In the genomic region with DNA sequence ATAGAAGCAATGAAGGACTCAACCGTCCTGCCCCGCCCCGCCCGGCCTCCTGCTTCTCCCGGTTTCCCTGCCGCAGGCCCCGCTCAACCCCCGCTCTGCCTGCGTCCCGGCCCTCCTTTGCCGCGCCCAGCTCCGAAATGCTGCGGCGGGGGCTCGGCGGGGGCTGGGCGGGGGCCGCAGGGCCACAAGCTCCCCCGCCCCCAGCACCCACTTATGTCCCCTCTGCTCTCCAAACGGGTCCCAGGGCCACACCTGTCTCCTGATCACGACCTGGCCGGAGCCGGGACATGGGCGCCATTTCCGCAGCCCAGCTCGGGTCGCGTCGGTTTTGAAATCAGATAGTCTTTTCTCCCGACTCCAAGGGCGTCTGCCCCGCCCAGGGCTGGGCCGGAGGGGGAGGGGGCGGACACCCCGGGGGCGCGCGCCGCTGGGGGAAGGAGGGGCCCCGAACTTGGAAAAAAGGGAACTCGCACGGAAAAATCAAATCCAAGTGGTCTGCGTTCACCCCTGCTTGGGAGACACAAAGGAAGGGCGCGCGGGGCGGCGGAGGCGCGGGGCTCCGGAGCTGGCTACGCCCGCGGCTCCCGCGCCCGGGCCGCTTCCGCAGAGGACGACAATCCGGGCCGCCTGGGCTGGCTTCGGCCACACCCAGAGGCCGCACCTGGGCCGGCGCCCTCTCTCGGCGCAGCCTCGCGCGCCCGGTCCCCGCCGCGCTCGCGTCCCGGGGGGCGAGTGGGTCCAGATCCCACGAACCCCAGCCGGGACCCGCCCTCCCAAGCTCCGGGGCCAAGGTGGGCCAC, we compare ENCODE assay signal across 1 cellular context.
TF ChIP-seq lines count a peak whose summit lies in the region.

No MANE protein-coding gene starts in this region.

TF ChIP-seq in HEK293, 187 proteins besides CTCF, POLR2A, EP300 and RAD21 (continued from another document):
- TF ChIP-seq, protein P1, sequence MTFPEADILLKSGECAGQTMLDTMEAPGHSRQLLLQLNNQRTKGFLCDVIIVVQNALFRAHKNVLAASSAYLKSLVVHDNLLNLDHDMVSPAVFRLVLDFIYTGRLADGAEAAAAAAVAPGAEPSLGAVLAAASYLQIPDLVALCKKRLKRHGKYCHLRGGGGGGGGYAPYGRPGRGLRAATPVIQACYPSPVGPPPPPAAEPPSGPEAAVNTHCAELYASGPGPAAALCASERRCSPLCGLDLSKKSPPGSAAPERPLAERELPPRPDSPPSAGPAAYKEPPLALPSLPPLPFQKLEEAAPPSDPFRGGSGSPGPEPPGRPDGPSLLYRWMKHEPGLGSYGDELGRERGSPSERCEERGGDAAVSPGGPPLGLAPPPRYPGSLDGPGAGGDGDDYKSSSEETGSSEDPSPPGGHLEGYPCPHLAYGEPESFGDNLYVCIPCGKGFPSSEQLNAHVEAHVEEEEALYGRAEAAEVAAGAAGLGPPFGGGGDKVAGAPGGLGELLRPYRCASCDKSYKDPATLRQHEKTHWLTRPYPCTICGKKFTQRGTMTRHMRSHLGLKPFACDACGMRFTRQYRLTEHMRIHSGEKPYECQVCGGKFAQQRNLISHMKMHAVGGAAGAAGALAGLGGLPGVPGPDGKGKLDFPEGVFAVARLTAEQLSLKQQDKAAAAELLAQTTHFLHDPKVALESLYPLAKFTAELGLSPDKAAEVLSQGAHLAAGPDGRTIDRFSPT (tag by site-specific recombination; IDR thresholded peaks at IDR 0.05): no peak
- TF ChIP-seq, protein P2, sequence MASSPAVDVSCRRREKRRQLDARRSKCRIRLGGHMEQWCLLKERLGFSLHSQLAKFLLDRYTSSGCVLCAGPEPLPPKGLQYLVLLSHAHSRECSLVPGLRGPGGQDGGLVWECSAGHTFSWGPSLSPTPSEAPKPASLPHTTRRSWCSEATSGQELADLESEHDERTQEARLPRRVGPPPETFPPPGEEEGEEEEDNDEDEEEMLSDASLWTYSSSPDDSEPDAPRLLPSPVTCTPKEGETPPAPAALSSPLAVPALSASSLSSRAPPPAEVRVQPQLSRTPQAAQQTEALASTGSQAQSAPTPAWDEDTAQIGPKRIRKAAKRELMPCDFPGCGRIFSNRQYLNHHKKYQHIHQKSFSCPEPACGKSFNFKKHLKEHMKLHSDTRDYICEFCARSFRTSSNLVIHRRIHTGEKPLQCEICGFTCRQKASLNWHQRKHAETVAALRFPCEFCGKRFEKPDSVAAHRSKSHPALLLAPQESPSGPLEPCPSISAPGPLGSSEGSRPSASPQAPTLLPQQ (tag by site-specific recombination; IDR thresholded peaks at IDR 0.05): peak; percentile 29; the same call in 1 of the 2 replicates
- TF ChIP-seq, protein P3, sequence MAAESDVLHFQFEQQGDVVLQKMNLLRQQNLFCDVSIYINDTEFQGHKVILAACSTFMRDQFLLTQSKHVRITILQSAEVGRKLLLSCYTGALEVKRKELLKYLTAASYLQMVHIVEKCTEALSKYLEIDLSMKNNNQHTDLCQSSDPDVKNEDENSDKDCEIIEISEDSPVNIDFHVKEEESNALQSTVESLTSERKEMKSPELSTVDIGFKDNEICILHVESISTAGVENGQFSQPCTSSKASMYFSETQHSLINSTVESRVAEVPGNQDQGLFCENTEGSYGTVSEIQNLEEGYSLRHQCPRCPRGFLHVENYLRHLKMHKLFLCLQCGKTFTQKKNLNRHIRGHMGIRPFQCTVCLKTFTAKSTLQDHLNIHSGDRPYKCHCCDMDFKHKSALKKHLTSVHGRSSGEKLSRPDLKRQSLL (tag by site-specific recombination; IDR thresholded peaks at IDR 0.05): peak; percentile 61; the same call in 1 of the 2 replicates
- TF ChIP-seq ZSCAN16 (tag by site-specific recombination; IDR thresholded peaks at IDR 0.05) (no peak), ZNF266 (tag by site-specific recombination; IDR thresholded peaks at IDR 0.05; ENCODE audit: low read depth) (no peak), ZNF610 (tag by site-specific recombination; IDR thresholded peaks at IDR 0.05; ENCODE audit: borderline replicate concordance) (no peak), ZFHX2 (tag by site-specific recombination; conservative IDR thresholded peaks at IDR 0.05) (peak; percentile 84), ZFP41 (tag by site-specific recombination; IDR thresholded peaks at IDR 0.05; ENCODE audit: borderline replicate concordance) (no peak), GLIS2 (tag by site-specific recombination; IDR thresholded peaks at IDR 0.05) (peak; percentile 49), BCL11B (tag by site-specific recombination; IDR thresholded peaks at IDR 0.05; ENCODE audit: low read depth) (0 out of 2 replicates have a peak, but pooled peaks have one; percentile 48), TCF7L2 (IDR thresholded peaks at IDR 0.05; ENCODE audit: borderline replicate concordance, low read depth, low read length) (no peak), ZNF776 (tag by site-specific recombination; IDR thresholded peaks at IDR 0.05; ENCODE audit: borderline replicate concordance) (no peak), ZNF169 (tag by site-specific recombination; IDR thresholded peaks at IDR 0.05) (no peak), ZNF785 (tag by site-specific recombination; IDR thresholded peaks at IDR 0.05) (no peak), ZNF221 (tag by site-specific recombination; IDR thresholded peaks at IDR 0.05; ENCODE audit: borderline replicate concordance) (no peak), ZNF664 (tag by site-specific recombination; IDR thresholded peaks at IDR 0.05) (no peak), ZNF292 (tag by site-specific recombination; IDR thresholded peaks at IDR 0.05; ENCODE audit: borderline replicate concordance, low read depth) (no peak), ZNF324 (tag by site-specific recombination; IDR thresholded peaks at IDR 0.05) (peak; percentile 14; the same call in 1 of the 2 replicates), ZNF48 (tag by site-specific recombination; IDR thresholded peaks at IDR 0.05) (no peak), ZNF501 (tag by site-specific recombination; IDR thresholded peaks at IDR 0.05) (0 out of 2 replicates have a peak, but pooled peaks have one; percentile 11)
- TF ChIP-seq, protein P4, sequence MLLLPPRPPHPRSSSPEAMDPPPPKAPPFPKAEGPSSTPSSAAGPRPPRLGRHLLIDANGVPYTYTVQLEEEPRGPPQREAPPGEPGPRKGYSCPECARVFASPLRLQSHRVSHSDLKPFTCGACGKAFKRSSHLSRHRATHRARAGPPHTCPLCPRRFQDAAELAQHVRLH (tag by site-specific recombination; IDR thresholded peaks at IDR 0.05): no peak
- TF ChIP-seq, protein P5, sequence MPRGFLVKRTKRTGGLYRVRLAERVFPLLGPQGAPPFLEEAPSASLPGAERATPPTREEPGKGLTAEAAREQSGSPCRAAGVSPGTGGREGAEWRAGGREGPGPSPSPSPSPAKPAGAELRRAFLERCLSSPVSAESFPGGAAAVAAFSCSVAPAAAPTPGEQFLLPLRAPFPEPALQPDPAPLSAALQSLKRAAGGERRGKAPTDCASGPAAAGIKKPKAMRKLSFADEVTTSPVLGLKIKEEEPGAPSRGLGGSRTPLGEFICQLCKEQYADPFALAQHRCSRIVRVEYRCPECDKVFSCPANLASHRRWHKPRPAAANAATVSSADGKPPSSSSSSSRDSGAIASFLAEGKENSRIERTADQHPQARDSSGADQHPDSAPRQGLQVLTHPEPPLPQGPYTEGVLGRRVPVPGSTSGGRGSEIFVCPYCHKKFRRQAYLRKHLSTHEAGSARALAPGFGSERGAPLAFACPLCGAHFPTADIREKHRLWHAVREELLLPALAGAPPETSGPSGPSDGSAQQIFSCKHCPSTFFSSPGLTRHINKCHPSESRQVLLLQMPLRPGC (tag by site-specific recombination; IDR thresholded peaks at IDR 0.05): no peak
- TF ChIP-seq, protein P6, sequence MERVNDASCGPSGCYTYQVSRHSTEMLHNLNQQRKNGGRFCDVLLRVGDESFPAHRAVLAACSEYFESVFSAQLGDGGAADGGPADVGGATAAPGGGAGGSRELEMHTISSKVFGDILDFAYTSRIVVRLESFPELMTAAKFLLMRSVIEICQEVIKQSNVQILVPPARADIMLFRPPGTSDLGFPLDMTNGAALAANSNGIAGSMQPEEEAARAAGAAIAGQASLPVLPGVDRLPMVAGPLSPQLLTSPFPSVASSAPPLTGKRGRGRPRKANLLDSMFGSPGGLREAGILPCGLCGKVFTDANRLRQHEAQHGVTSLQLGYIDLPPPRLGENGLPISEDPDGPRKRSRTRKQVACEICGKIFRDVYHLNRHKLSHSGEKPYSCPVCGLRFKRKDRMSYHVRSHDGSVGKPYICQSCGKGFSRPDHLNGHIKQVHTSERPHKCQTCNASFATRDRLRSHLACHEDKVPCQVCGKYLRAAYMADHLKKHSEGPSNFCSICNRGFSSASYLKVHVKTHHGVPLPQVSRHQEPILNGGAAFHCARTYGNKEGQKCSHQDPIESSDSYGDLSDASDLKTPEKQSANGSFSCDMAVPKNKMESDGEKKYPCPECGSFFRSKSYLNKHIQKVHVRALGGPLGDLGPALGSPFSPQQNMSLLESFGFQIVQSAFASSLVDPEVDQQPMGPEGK (tag by site-specific recombination; IDR thresholded peaks at IDR 0.05): peak; percentile 85
TF ChIP-seq in HEK293: peak in this region for 39.
